Comparison of ENCODE assay signal across 8 cellular contexts in the genomic region with DNA sequence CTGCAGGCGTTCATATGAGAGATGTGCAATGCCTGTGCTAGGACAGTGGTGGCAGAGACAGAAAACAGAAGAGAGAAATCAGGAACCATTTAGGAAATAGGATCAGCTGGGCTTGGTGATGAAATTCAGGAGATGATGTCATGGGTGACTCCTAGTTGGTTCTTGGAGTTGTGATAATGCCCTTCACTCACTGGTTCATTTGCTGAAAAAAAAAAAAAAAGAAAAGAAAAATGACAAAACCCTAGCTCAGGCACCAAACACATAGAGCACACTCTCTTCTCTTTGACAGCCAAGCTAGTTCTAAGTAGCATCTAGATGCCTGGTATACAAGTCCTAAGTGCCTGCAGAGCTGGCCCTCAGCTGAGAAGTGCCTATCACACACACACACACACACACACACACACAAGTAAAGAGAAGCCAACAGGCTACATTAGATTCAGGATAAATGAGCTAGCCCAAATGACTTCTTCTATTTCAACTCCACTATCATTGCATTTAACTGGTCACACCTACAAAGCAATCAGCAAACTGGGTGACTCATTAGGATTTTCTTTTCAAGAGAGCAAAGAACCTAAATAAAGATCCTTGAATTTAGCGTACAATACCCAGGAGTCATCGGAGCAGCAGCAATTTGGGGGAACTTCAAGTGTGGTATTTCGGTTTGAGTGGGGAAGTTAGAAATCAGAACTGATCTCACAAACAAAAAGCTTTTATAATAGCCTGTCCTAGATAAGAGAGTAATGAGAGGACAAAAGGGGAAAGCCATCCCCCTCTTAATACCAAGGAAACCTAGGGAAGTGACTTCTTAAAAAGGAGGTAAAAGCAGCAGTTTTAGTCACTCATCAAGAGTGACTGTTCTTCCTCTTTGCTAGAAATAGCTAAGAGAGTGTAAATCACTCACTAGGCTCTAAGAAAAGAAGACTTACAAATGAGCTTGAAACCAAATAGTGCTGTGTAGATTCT.
DNase-seq lines count a peak whose midpoint lies in the region; ATAC-seq and TF ChIP-seq lines count a peak whose summit lies in the region.

No MANE protein-coding gene starts in this region.

- H3K4me3 ChIP-seq in A673 (ENCODE audit: low read depth, low read length, poor library complexity, severe bottlenecking) (no peak overlapping the region), SK-N-MC (peak overlapping the region; percentile 66)

- H3K9ac ChIP-seq in SK-N-MC (ENCODE audit: insufficient read length) = no peak overlapping the region

- H3K36me3 ChIP-seq in A673 (ENCODE audit: insufficient read depth, low read length, poor library complexity, severe bottlenecking) (no peaks in the 10 kb centered on the region), SK-N-MC (ENCODE audit: insufficient read depth, low read length) (no peaks in the 10 kb centered on the region)

- peaks cover 32 to 64% (median 64%) of the 10 kb centered on the region in 4 donors for H3K4me1 Mint-ChIP-seq in naive thymus-derived CD8-positive, alpha-beta T cell

- CTCF ChIA-PET in A673 (lab: Charles Lee) = interaction anchor here (0.7 kb wide), 1 partner anchor 162 kb away, joined by 5 read pairs; no protein-coding TSS in a partner anchor

- BruUV-seq in A673 (replicated peaks; lab: Mats Ljungman, UMichigan) = no TSS peak

- POLR2A ChIA-PET in A673 (lab: Charles Lee; ENCODE audit: low non-redundant PET) = interaction anchor here (0.7 kb wide), 1 partner anchor 48 kb away, joined by 3 read pairs; no protein-coding TSS in a partner anchor
- POLR2A ChIA-PET in naive thymus-derived CD8-positive, alpha-beta T cell (lab: Charles Lee) = no interaction called here

- no peak overlapping the region for H3K4me3 Mint-ChIP-seq in naive thymus-derived CD8-positive, alpha-beta T cell

- H3K27ac ChIP-seq in A673 (ENCODE audit: low read depth, low read length, poor library complexity, severe bottlenecking) (peak overlapping the region; percentile 82), SK-N-MC (peak overlapping the region; percentile 89)

- no peak for TF ChIP-seq CTCF in A673 (conservative IDR thresholded peaks at IDR 0.05; ENCODE audit: low read depth, low read length)

- peaks cover 0 to 21% (median 8%) of the 10 kb centered on the region in 9 donors for H3K9me3 Mint-ChIP-seq in naive thymus-derived CD8-positive, alpha-beta T cell

- no peaks in the 10 kb centered on the region for H3K9me3 ChIP-seq in A673 (ENCODE audit: low read depth, low read length, poor library complexity, severe bottlenecking)
- H3K9me3 ChIP-seq in SK-N-MC (ENCODE audit: low read depth, low read length) = no peaks in the 10 kb centered on the region

- H3K27ac Mint-ChIP-seq in naive thymus-derived CD8-positive, alpha-beta T cell = peak overlapping the region in 3 of 10 donors; percentile 22 to 49 (median 43)

- intact Hi-C loops in A673 (cut with micrococcal nuclease; ENCODE audit: unreplicated experiment) = no loop called here

- ATAC-seq in GM18873 (IDR thresholded peaks at IDR 0.05; ENCODE audit: low FRiP score, unreplicated experiment) (peak; percentile 73), HG03060 (IDR thresholded peaks at IDR 0.05; ENCODE audit: low read depth, unreplicated experiment) (peak; percentile 46)
- ATAC-seq in naive thymus-derived CD8-positive, alpha-beta T cell = no peak

- peaks cover 22 to 38% (median 28%) of the 10 kb centered on the region in 3 donors for H3K36me3 Mint-ChIP-seq in naive thymus-derived CD8-positive, alpha-beta T cell

- DNase-seq in A673 (ENCODE audit: low spot score) = peak; percentile 68
- DNase-seq in SK-N-MC (ENCODE audit: low read depth, low spot score) = no peak
- peak; percentile 58 for DNase-seq in iris pigment epithelial cell (ENCODE audit: low read depth)
- no peak for DNase-seq in naive thymus-derived CD8-positive, alpha-beta T cell
- DNase-seq in cerebellar nuclear complex (lab: John Stamatoyannopoulos, UW) = no peak
- DNase-seq in UCSD-AML1 (lab: John Stamatoyannopoulos, UW; ENCODE audit: unreplicated experiment) = no peak

- no peaks in the 10 kb centered on the region for H3K27me3 Mint-ChIP-seq in naive thymus-derived CD8-positive, alpha-beta T cell

- H3K4me1 ChIP-seq in A673 (ENCODE audit: insufficient read depth, low read length, poor library complexity, severe bottlenecking) = peaks cover 31% of the 10 kb centered on the region

- no peaks in the 10 kb centered on the region for H3K27me3 ChIP-seq in A673 (replicated peaks; ENCODE audit: insufficient read depth, low read depth, low read length, poor library complexity)

Comparison
In these comparisons a context has a peak if more than half of its experiments do, and no peak if none do; other contexts are left out.
1. DNase-seq: peak in A673 (single experiment) and iris pigment epithelial cell (single experiment); none in SK-N-MC (single experiment), naive thymus-derived CD8-positive, alpha-beta T cell (0 of 10), cerebellar nuclear complex (0 of 2) and UCSD-AML1 (single experiment).
2. ATAC-seq: peak in GM18873 (single experiment) and HG03060 (single experiment); none in naive thymus-derived CD8-positive, alpha-beta T cell (0 of 2).